ENCODE assay signal across 9 cellular contexts in the genomic region with DNA sequence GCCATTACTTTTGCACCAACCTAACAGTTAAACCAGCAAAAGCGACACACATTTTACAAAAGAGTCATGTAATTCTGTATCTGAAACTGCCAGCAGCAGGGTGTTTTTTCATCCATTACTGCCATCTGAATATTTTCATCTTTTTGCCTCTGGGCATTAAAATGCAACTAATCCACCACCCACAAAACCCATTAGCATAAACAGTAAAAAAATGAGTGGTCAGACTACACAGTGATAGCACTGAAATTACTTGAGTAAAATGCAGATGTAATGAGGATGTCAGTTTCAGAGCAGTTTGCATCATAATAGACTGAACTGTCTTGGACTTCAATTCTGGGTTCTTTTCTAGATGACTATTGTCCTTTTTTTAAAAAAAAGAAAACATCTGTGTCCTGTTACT.
"Had no signal": no experiment of that assay in that cellular context is flagged by ENCODE, and none has a peak within 500 bp of the region (broad histone marks: within the 10 kb centered on the region; RNA-seq: fewer than 3 reads in every experiment).

No MANE protein-coding gene starts in this region.

- H3K4me3 ChIP-seq: GM23338, K562 had no signal

- FAIRE-seq: H1, H54, K562 had no signal

- ATAC-seq: GM23338, HCT116, K562 had no signal

- H2AFZ ChIP-seq: GM23338 had no signal

- H3K4me2 ChIP-seq: GM23338 had no signal

- DNase-seq: H9, HFFc6, IMR-90 had no signal

- H3K27ac ChIP-seq: HL-60 had no signal
